Comparison of ENCODE assay signal across 1 cellular context in genomic region chr6:134170844-134171243, GRCh38.
TF ChIP-seq lines count a peak whose summit lies in the region.

No MANE protein-coding gene starts in this region.

TF ChIP-seq in HepG2, 621 proteins besides CTCF, POLR2A, EP300 and RAD21 (continued from another document):
- no peak for TF ChIP-seq STAT6 (CRISPR knock-in tag; IDR thresholded peaks at IDR 0.05; ENCODE audit: borderline replicate concordance)
- no peak for TF ChIP-seq GRHL1 (CRISPR knock-in tag; conservative IDR thresholded peaks at IDR 0.05)
- TF ChIP-seq ZFAT (CRISPR knock-in tag; conservative IDR thresholded peaks at IDR 0.05), result no peak
- no peak for TF ChIP-seq ARNTL (CRISPR knock-in tag; IDR thresholded peaks at IDR 0.05)
- TF ChIP-seq ZNF331 (CRISPR knock-in tag; IDR thresholded peaks at IDR 0.05), result no peak
- TF ChIP-seq SRSF9 (IDR thresholded peaks at IDR 0.05; ENCODE audit: borderline replicate concordance, insufficient read depth, low read depth, low read length, poor library complexity, severe bottlenecking), result no peak
- TF ChIP-seq ZNF770 (CRISPR knock-in tag; IDR thresholded peaks at IDR 0.05), result no peak
- no peak for TF ChIP-seq ZNF660 (CRISPR knock-in tag; IDR thresholded peaks at IDR 0.05; ENCODE audit: borderline replicate concordance, low read depth)
- TF ChIP-seq ZNF460 (CRISPR knock-in tag; IDR thresholded peaks at IDR 0.05; ENCODE audit: borderline replicate concordance), result no peak
